8 cellular contexts compared by ENCODE assay signal in genomic region chr11:117231637-117232021, GRCh38. TPM values are rescaled to one million over a fixed set of nuclear protein-coding genes. Genes with fewer than 3 reads are reported as not detected.
DNase-seq lines count a peak whose midpoint lies in the region; ATAC-seq and TF ChIP-seq lines count a peak whose summit lies in the region.

No MANE protein-coding gene starts in this region.

- H3K4me3 ChIP-seq in BLaER1 (peak overlapping the region; percentile 97), choroid plexus epithelial cell (ENCODE audit: low read depth, low read length) (peak overlapping the region; percentile 75)

- H3K27me3 Mint-ChIP-seq in naive thymus-derived CD8-positive, alpha-beta T cell, result no peaks in the 10 kb centered on the region

- H3K36me3 Mint-ChIP-seq in naive thymus-derived CD8-positive, alpha-beta T cell, result peaks cover 0 to 45% (median 17%) of the 10 kb centered on the region in 3 donors

- H3K9me3 ChIP-seq in BLaER1 (no peaks in the 10 kb centered on the region), KOPT-K1 (ENCODE audit: insufficient read depth, low read length, poor library complexity, severe bottlenecking) (no peaks in the 10 kb centered on the region)

- H3K27ac Mint-ChIP-seq in naive thymus-derived CD8-positive, alpha-beta T cell, result peak overlapping the region; percentile 93 to 98 (median 98)

- H3K4me1 Mint-ChIP-seq in naive thymus-derived CD8-positive, alpha-beta T cell, result peaks cover 31 to 69% (median 53%) of the 10 kb centered on the region in 4 donors

- peak overlapping the region; percentile 90 for H3K4me2 ChIP-seq in BLaER1

- no peak for ATAC-seq in naive thymus-derived CD8-positive, alpha-beta T cell
- no peak for ATAC-seq in GM19467 (IDR thresholded peaks at IDR 0.05; ENCODE audit: unreplicated experiment)

- POLR2A ChIA-PET in naive thymus-derived CD8-positive, alpha-beta T cell (lab: Charles Lee), result interaction anchor here (0.6 to 7.5 kb wide), 9 partner anchors 11 to 1205 kb away, joined by 3 to 70 read pairs (median 5); partner anchors contain the start of genes BUD13, CEP164, KMT2A and PAFAH1B2

- peaks cover 38% of the 10 kb centered on the region for H3K4me1 ChIP-seq in BLaER1

- peak overlapping the region; percentile 90 to 100 (median 94) for H3K4me3 Mint-ChIP-seq in naive thymus-derived CD8-positive, alpha-beta T cell

- H3K9me3 Mint-ChIP-seq in naive thymus-derived CD8-positive, alpha-beta T cell, result no peaks in the 10 kb centered on the region

- H4K20me1 ChIP-seq in BLaER1, result peaks cover 39% of the 10 kb centered on the region; the same call in 1 of the 2 replicates

- DNase-seq in choroid plexus epithelial cell (ENCODE audit: low read depth) (no peak), NCI-H2171 (lab: John Stamatoyannopoulos, UW) (no peak), D341Med (ENCODE audit: low spot score) (no peak), GM19240 (ENCODE audit: insufficient read length, low spot score) (no peak)
- DNase-seq in naive thymus-derived CD8-positive, alpha-beta T cell, result no peak

- H3K36me3 ChIP-seq in BLaER1 (peaks cover 41% of the 10 kb centered on the region), KOPT-K1 (ENCODE audit: insufficient read depth, low read length) (peaks cover 38% of the 10 kb centered on the region)

- H3K9ac ChIP-seq in BLaER1, result peak overlapping the region; percentile 90

- no peak for TF ChIP-seq CTCF in choroid plexus epithelial cell (conservative IDR thresholded peaks at IDR 0.05; ENCODE audit: low read depth, low read length)

- H3K27ac ChIP-seq in BLaER1, result peak overlapping the region; percentile 89
- peak overlapping the region; percentile 95 for H3K27ac ChIP-seq in KOPT-K1 (ENCODE audit: low read depth, low read length, poor library complexity, severe bottlenecking)

- no peaks in the 10 kb centered on the region for H3K27me3 ChIP-seq in BLaER1

RNA-seq across cellular contexts. Expression of gene PCSK7, which starts 0.2 kb away (rescaled TPM):
- total RNA-seq in naive thymus-derived CD8-positive, alpha-beta T cell, result 100 to 1,000 TPM; 277 to 296 TPM
- polyA plus RNA-seq in naive thymus-derived CD8-positive, alpha-beta T cell, result 10 to 100 TPM; 32.6 to 60.6 (median 47.8) TPM

RNA-seq across cellular contexts. Expression of gene RNF214, which starts 0.8 kb away (rescaled TPM):
- 10 to 100 TPM; 28.8 to 30.3 TPM for total RNA-seq in naive thymus-derived CD8-positive, alpha-beta T cell
- 10 to 100 TPM in 1 of 3 donors, 1 to 10 TPM in 2; 7.5 to 11.6 (median 9.3) TPM for polyA plus RNA-seq in naive thymus-derived CD8-positive, alpha-beta T cell

RNA-seq across cellular contexts. Expression of gene TAGLN, which starts 32.5 kb away (rescaled TPM):
- 10 to 100 TPM; 12.1 to 14.4 TPM for total RNA-seq in naive thymus-derived CD8-positive, alpha-beta T cell
- polyA plus RNA-seq in naive thymus-derived CD8-positive, alpha-beta T cell, result under 1 TPM; 0.13 to 0.51 (median 0.21) TPM

RNA-seq across cellular contexts. Expression of gene SIDT2, which starts 53.1 kb away (rescaled TPM):
- 10 to 100 TPM; 48.0 to 63.0 TPM for total RNA-seq in naive thymus-derived CD8-positive, alpha-beta T cell
- 1 to 10 TPM; 2.3 to 3.1 (median 2.3) TPM for polyA plus RNA-seq in naive thymus-derived CD8-positive, alpha-beta T cell

RNA-seq across cellular contexts. Expression of gene BACE1-AS, which starts 59.5 kb away (rescaled TPM):
- total RNA-seq in naive thymus-derived CD8-positive, alpha-beta T cell, result 10 to 100 TPM; 10.5 to 11.6 TPM
- polyA plus RNA-seq in naive thymus-derived CD8-positive, alpha-beta T cell, result under 1 TPM; 0.19 to 0.82 (median 0.21) TPM
